In the genomic region with DNA sequence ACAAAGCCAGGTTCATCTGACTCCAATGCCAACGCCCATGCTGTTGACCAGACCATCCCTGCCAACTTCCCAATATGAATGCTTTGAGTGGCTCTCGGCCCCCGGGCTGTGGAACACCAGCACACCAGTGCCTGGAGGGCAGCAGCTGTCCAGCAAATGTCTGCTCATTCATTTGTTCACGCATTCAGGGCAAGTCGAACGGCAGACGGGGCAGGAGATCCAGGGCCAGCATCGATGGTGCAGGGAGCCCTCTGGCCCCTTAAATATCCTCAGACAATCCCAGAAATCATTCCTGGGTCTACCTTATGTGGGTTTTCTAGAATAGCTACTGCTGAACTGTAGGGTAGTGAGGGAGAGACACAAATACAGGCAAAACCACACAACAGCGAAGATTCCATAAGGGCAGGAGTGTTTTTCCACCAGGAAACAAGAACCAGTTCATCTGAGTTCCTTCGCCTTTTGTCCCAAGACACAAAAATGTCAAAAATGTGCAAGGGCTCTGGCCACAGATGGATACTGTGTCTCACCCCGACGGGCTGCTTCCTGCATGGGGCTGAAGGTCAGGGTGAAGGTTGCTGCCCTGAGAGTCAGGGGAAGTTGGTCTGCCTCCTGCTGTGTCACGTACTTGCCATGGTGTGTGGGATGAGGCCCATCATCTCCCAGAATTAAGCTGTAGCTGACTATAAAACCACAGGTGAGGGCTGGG, we compare ENCODE assay signal across 1 cellular context.
TF ChIP-seq lines count a peak whose summit lies in the region.

No MANE protein-coding gene starts in this region.

TF ChIP-seq in GM12878, 131 proteins besides CTCF, POLR2A, EP300 and RAD21:
- TF ChIP-seq TCF12 (IDR thresholded peaks at IDR 0.05; ENCODE audit: low read depth, low read length) (no peak), FOS (IDR thresholded peaks at IDR 0.05; ENCODE audit: borderline replicate concordance, extremely low read depth, insufficient read length) (no peak), TAF1 (IDR thresholded peaks at IDR 0.05; ENCODE audit: borderline replicate concordance, low read depth, low read length) (no peak), RELA (IDR thresholded peaks at IDR 0.05; ENCODE audit: borderline replicate concordance, partially characterized antibody) (no peak), NFXL1 (IDR thresholded peaks at IDR 0.05; ENCODE audit: borderline replicate concordance) (0 out of 2 replicates have a peak, but pooled peaks have one; percentile 18), ETV6 (conservative IDR thresholded peaks at IDR 0.05 in 1 of 2, IDR thresholded peaks at IDR 0.05 in 1 of 2; ENCODE audit: borderline replicate concordance in 1 of 2, low read depth in 1 of 2) (0 out of 4 replicates have a peak, but pooled peaks of 1 of the 2 experiments have one; percentile 9), BACH1 (IDR thresholded peaks at IDR 0.05; ENCODE audit: borderline replicate concordance) (no peak), IRF4 (IDR thresholded peaks at IDR 0.05; ENCODE audit: low read depth, low read length) (no peak), ZBED1 (IDR thresholded peaks at IDR 0.05; ENCODE audit: borderline replicate concordance) (no peak), ZSCAN29 (IDR thresholded peaks at IDR 0.05) (no peak), RBBP5 (conservative IDR thresholded peaks at IDR 0.05) (no peak), HDGF (IDR thresholded peaks at IDR 0.05) (no peak), SREBF1 (IDR thresholded peaks at IDR 0.05; ENCODE audit: low read length) (no peak), RFX5 (IDR thresholded peaks at IDR 0.05; ENCODE audit: low read depth, low read length) (no peak), MEF2B (IDR thresholded peaks at IDR 0.05; ENCODE audit: partially characterized antibody, poor library complexity, severe bottlenecking) (no peak)
- TF ChIP-seq, protein P1, sequence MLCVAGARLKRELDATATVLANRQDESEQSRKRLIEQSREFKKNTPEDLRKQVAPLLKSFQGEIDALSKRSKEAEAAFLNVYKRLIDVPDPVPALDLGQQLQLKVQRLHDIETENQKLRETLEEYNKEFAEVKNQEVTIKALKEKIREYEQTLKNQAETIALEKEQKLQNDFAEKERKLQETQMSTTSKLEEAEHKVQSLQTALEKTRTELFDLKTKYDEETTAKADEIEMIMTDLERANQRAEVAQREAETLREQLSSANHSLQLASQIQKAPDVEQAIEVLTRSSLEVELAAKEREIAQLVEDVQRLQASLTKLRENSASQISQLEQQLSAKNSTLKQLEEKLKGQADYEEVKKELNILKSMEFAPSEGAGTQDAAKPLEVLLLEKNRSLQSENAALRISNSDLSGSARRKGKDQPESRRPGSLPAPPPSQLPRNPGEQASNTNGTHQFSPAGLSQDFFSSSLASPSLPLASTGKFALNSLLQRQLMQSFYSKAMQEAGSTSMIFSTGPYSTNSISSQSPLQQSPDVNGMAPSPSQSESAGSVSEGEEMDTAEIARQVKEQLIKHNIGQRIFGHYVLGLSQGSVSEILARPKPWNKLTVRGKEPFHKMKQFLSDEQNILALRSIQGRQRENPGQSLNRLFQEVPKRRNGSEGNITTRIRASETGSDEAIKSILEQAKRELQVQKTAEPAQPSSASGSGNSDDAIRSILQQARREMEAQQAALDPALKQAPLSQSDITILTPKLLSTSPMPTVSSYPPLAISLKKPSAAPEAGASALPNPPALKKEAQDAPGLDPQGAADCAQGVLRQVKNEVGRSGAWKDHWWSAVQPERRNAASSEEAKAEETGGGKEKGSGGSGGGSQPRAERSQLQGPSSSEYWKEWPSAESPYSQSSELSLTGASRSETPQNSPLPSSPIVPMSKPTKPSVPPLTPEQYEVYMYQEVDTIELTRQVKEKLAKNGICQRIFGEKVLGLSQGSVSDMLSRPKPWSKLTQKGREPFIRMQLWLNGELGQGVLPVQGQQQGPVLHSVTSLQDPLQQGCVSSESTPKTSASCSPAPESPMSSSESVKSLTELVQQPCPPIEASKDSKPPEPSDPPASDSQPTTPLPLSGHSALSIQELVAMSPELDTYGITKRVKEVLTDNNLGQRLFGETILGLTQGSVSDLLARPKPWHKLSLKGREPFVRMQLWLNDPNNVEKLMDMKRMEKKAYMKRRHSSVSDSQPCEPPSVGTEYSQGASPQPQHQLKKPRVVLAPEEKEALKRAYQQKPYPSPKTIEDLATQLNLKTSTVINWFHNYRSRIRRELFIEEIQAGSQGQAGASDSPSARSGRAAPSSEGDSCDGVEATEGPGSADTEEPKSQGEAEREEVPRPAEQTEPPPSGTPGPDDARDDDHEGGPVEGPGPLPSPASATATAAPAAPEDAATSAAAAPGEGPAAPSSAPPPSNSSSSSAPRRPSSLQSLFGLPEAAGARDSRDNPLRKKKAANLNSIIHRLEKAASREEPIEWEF (IDR thresholded peaks at IDR 0.05; ENCODE audit: insufficient replicate concordance, low read depth, low read length) = no peak
- TF ChIP-seq, protein P2, sequence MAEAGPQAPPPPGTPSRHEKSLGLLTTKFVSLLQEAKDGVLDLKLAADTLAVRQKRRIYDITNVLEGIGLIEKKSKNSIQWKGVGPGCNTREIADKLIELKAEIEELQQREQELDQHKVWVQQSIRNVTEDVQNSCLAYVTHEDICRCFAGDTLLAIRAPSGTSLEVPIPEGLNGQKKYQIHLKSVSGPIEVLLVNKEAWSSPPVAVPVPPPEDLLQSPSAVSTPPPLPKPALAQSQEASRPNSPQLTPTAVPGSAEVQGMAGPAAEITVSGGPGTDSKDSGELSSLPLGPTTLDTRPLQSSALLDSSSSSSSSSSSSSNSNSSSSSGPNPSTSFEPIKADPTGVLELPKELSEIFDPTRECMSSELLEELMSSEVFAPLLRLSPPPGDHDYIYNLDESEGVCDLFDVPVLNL (IDR thresholded peaks at IDR 0.05; ENCODE audit: low read depth, low read length) = no peak
